In the genomic region with DNA sequence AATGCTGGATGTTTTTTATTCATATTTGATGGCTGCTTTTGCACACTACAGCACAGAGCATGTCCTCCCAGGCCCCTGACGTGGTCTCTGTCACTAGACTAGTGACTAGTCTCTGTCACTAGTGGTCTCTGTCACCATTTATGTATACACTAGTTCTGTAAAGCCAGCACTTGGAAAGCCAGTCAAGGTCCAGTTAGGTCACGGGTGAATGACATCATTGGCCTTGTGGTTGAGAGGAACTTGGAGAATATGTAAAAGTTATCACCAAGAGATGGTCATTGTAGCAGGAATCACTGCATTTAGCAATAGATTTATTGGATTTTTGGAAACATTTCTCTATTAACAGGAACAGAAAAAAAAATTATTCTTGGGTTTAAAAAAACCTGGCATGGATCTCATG, we compare ENCODE assay signal across 28 cellular contexts.
DNase-seq lines count a peak whose midpoint lies in the region; ATAC-seq, FAIRE-seq and TF ChIP-seq lines count a peak whose summit lies in the region.
"Had no signal": no experiment of that assay in that cellular context is flagged by ENCODE, and none has a peak within 500 bp of the region (broad histone marks: within the 10 kb centered on the region; RNA-seq: fewer than 3 reads in every experiment).

No MANE protein-coding gene starts in this region.

- TF ChIP-seq POLR2A in HepG2 (IDR thresholded peaks at IDR 0.05; ENCODE audit: insufficient read depth in 1 of 2, low read depth in 2 of 2, low read length in 2 of 2) (no peak), right lobe of liver (IDR thresholded peaks at IDR 0.05) (no peak), H1 (IDR thresholded peaks at IDR 0.05; ENCODE audit: control extremely low read depth in 1 of 2, low read depth in 2 of 2, low read length in 2 of 2) (no peak)

- peak overlapping the region; percentile 93 for H2BK120ac ChIP-seq in H1 (replicated peaks; ENCODE audit: low read depth, low read length)

- H3K79me2 ChIP-seq in HepG2 (ENCODE audit: insufficient read depth, low read length) (no peaks in the 10 kb centered on the region), H1 (ENCODE audit: control insufficient read depth in 1 of 2, insufficient read depth in 2 of 2, low read length in 2 of 2) (no peaks in the 10 kb centered on the region)

- in situ Hi-C loops in HepG2 (cut with HindIII; ENCODE audit: extremely low pct_ligation_motif_present, low pct_unique_long_range_greater_than_20kb), result no loop called here

- no peak overlapping the region for H4K5ac ChIP-seq in H1 (ENCODE audit: insufficient read length, low read depth, low read length)

- no peak overlapping the region for H3K4me2 ChIP-seq in HepG2 (ENCODE audit: low read depth, low read length)
- no peak overlapping the region for H3K4me2 ChIP-seq in H1 (ENCODE audit: insufficient read depth in 1 of 2, low read depth in 2 of 2, low read length in 2 of 2)
- H3K4me2 ChIP-seq: KMS-11 had no signal

- 0 out of 2 replicates have a peak, but pooled peaks cover 2% of the 10 kb centered on the region for H3K23me2 ChIP-seq in H1 (ENCODE audit: low read depth, low read length)

- H3K4me1 ChIP-seq in HepG2 (ENCODE audit: insufficient read depth, low read length), result peaks cover 6% of the 10 kb centered on the region; the same call in 1 of the 2 replicates
- no peaks in the 10 kb centered on the region for H3K4me1 ChIP-seq in right lobe of liver
- H3K4me1 ChIP-seq in H1 (replicated peaks in 1 of 4; ENCODE audit: control insufficient read depth in 3 of 4, insufficient read depth in 4 of 4, low read length in 3 of 4), result peaks cover 3 to 15% (median 8%) of the 10 kb centered on the region in 4 experiments; a peak in 6 of 7 replicates
- H3K4me1 ChIP-seq in pancreas, result no peaks in the 10 kb centered on the region
- H3K4me1 ChIP-seq in BE2C, result no peaks in the 10 kb centered on the region

- BruUV-seq in HepG2 (replicated peaks; lab: Mats Ljungman, UMichigan), result no TSS peak

- H3K79me1 ChIP-seq in H1 (ENCODE audit: low read depth, low read length), result no peaks in the 10 kb centered on the region

- H2AFZ ChIP-seq in HepG2 (ENCODE audit: low read length) (no peak overlapping the region), H1 (ENCODE audit: low read length) (no peak overlapping the region)

- no peak overlapping the region for H3K27ac ChIP-seq in HepG2 (ENCODE audit: extremely low read length, insufficient read depth, low read length)
- no peak overlapping the region for H3K27ac ChIP-seq in right lobe of liver
- H3K27ac ChIP-seq in H1 (ENCODE audit: low read depth, low read length), result no peak overlapping the region
- peak overlapping the region in 3 of 4 donors; percentile 16 to 39 (median 26) for H3K27ac ChIP-seq in pancreas
- H3K27ac ChIP-seq: 22Rv1, HL-60, KMS-11 had no signal

- H3K9ac ChIP-seq in HepG2 (ENCODE audit: insufficient read depth, low read depth, low read length) (no peak overlapping the region), H1 (replicated peaks in 1 of 4; ENCODE audit: extremely low read depth in 1 of 4, low read depth in 3 of 4, low read length in 3 of 4) (no peak overlapping the region)
- H3K9ac ChIP-seq: KMS-11 had no signal

- no peak overlapping the region for H3K27ac Mint-ChIP-seq in activated T-helper 17 cell treated with anti-CD3 and anti-CD28 coated beads, Interleukin-2, amount 50 U/mL, for 72 hours
- H3K27ac Mint-ChIP-seq: CD8-positive, alpha-beta memory T cell had no signal

- WGBS in HepG2 (ENCODE audit: low lambda C conversion rate), result 19% methylated on average over 2 of the region's 2 CpGs
- WGBS in right lobe of liver (ENCODE audit: insufficient coverage, low coverage, low lambda C conversion rate, missing lambda C conversion rate), result 58% methylated on average over 2 of the region's 2 CpGs
- 91% methylated on average over 2 of the region's 2 CpGs; no CpG with 5 or more reads in 1 of the 2 experiments for WGBS in H1 (ENCODE audit: extremely low coverage in 1 of 2, insufficient coverage in 1 of 2, insufficient read length in 1 of 2, insufficient replicate concordance in 2 of 2, low coverage in 1 of 2, low lambda C conversion rate in 2 of 2, missing lambda C conversion rate in 1 of 2), 2 experiments
- 84 to 89% methylated on average over 2 of the region's 2 CpGs for WGBS in pancreas, 2 donors

- H4K20me1 ChIP-seq in HepG2 (ENCODE audit: insufficient read depth, low read length) (no peaks in the 10 kb centered on the region), H1 (replicated peaks in 1 of 2; ENCODE audit: control insufficient read depth in 1 of 2, insufficient read depth in 2 of 2, low read length in 2 of 2) (no peaks in the 10 kb centered on the region)

- H4K91ac ChIP-seq in H1 (replicated peaks; ENCODE audit: insufficient read length, low read length), result peak overlapping the region; percentile 32

- 0 out of 2 replicates have a peak overlapping the region, but pooled peaks have one; percentile 10 for H2BK12ac ChIP-seq in H1 (ENCODE audit: low read depth, low read length)

- peak overlapping the region; percentile 10; the same call in 1 of the 2 replicates for H2BK20ac ChIP-seq in H1 (ENCODE audit: low read length)

- intact Hi-C loops in HepG2 (cut with micrococcal nuclease; ENCODE audit: unreplicated experiment), result no loop called here
- intact Hi-C loops in right lobe of liver (cut with DNase I), result no loop called here
- intact Hi-C loops in pancreas (cut with DNase I), result no loop called here
- intact Hi-C loops in cardiac septum (cut with DNase I), result no loop called here

- TF ChIP-seq CTCF in HepG2 (CRISPR knock-in tag; IDR thresholded peaks at IDR 0.05) (no peak), right lobe of liver (IDR thresholded peaks at IDR 0.05) (no peak), H1 (IDR thresholded peaks at IDR 0.05; ENCODE audit: control extremely low read depth in 1 of 3, insufficient read depth in 1 of 3, low read depth in 1 of 3, low read length in 3 of 3) (no peak), pancreas (IDR thresholded peaks at IDR 0.05) (no peak), BE2C (IDR thresholded peaks at IDR 0.05; ENCODE audit: low read depth, low read length) (no peak)

- no peak for TF ChIP-seq RAD21 in HepG2 (CRISPR knock-in tag; IDR thresholded peaks at IDR 0.05)
- TF ChIP-seq RAD21 in H1 (IDR thresholded peaks at IDR 0.05 in 1 of 2, conservative IDR thresholded peaks at IDR 0.05 in 1 of 2; ENCODE audit: low read depth in 2 of 2, low read length in 2 of 2), result no peak

- FAIRE-seq in HepG2 (lab: Jason Lieb, UNC) (no peak), H1 (lab: Jason Lieb, UNC) (no peak), pancreas (lab: Jason Lieb, UNC) (no peak)
- FAIRE-seq: D721Med had no signal

- no peak overlapping the region for H3K14ac ChIP-seq in H1 (ENCODE audit: insufficient read length)

- H3K4me1 Mint-ChIP-seq in activated T-helper 17 cell treated with anti-CD3 and anti-CD28 coated beads, Interleukin-2, amount 50 U/mL, for 72 hours, result peaks cover 13% of the 10 kb centered on the region

- no peak overlapping the region for H3K4ac ChIP-seq in H1 (replicated peaks; ENCODE audit: insufficient read length, low read depth, low read length)

- H3K27me3 ChIP-seq in HepG2 (ENCODE audit: control insufficient read depth in 1 of 2, insufficient read depth in 2 of 2, low read length in 2 of 2) (peaks cover 4 to 8% of the 10 kb centered on the region in 2 experiments; a peak in 1 of 5 replicates), right lobe of liver (no peaks in the 10 kb centered on the region), H1 (replicated peaks in 1 of 4; ENCODE audit: control insufficient read depth in 3 of 4, extremely low read depth in 1 of 4, insufficient read depth in 3 of 4, low read length in 3 of 4) (no peaks in the 10 kb centered on the region), pancreas (no peaks in the 10 kb centered on the region), BE2C (no peaks in the 10 kb centered on the region)

- no peaks in the 10 kb centered on the region for H3K27me3 Mint-ChIP-seq in activated T-helper 17 cell treated with anti-CD3 and anti-CD28 coated beads, Interleukin-2, amount 50 U/mL, for 72 hours

- no peak overlapping the region for H3K23ac ChIP-seq in H1 (ENCODE audit: insufficient read length)

- no peak overlapping the region for H4K8ac ChIP-seq in H1 (ENCODE audit: extremely low read depth, insufficient read depth, low read length)

- no peak overlapping the region for H2BK15ac ChIP-seq in H1 (ENCODE audit: low read length)

- no peak overlapping the region for H3K4me3 Mint-ChIP-seq in activated T-helper 17 cell treated with anti-CD3 and anti-CD28 coated beads, Interleukin-2, amount 50 U/mL, for 72 hours
- H3K4me3 Mint-ChIP-seq: CD8-positive, alpha-beta memory T cell had no signal

- no peak overlapping the region for H3K56ac ChIP-seq in H1 (replicated peaks; ENCODE audit: insufficient read length, low read depth, low read length)

- CTCF ChIA-PET in HepG2 (lab: Yijun Ruan, JAX; ENCODE audit: low intra/inter-chr PET ratio, low total read pairs) (no interaction called here), H1 (lab: Charles Lee; ENCODE audit: partially characterized antibody) (no interaction called here)

- no peaks in the 10 kb centered on the region for H3K36me3 Mint-ChIP-seq in activated T-helper 17 cell treated with anti-CD3 and anti-CD28 coated beads, Interleukin-2, amount 50 U/mL, for 72 hours (ENCODE audit: low read depth)

- H3K9me3 Mint-ChIP-seq in activated T-helper 17 cell treated with anti-CD3 and anti-CD28 coated beads, Interleukin-2, amount 50 U/mL, for 72 hours, result no peaks in the 10 kb centered on the region
- H3K9me3 Mint-ChIP-seq: CD8-positive, alpha-beta memory T cell had no signal

- H3K9me3 ChIP-seq in HepG2 (ENCODE audit: low read length) (no peaks in the 10 kb centered on the region), right lobe of liver (no peaks in the 10 kb centered on the region), H1 (ENCODE audit: insufficient read depth in 2 of 2, low read depth in 1 of 2, low read length in 1 of 2) (no peaks in the 10 kb centered on the region; a peak in 1 of 4 replicates), pancreas (no peaks in the 10 kb centered on the region), BE2C (no peaks in the 10 kb centered on the region)
- H3K9me3 ChIP-seq: HAP-1 had no signal

- H3K18ac ChIP-seq in H1 (ENCODE audit: extremely low read depth, low read length), result peak overlapping the region; percentile 84; the same call in 1 of the 2 replicates

- TF ChIP-seq EP300 in HepG2 (IDR thresholded peaks at IDR 0.05; ENCODE audit: low read depth in 2 of 2, low read length in 2 of 2) (no peak), HepG2 (CRISPR knock-in tag; IDR thresholded peaks at IDR 0.05; ENCODE audit: borderline replicate concordance) (no peak), H1 (IDR thresholded peaks at IDR 0.05; ENCODE audit: borderline replicate concordance in 1 of 2, low read depth in 2 of 2, low read length in 2 of 2) (no peak)

- 0 out of 2 replicates have a peak overlapping the region, but pooled peaks have one; percentile 4 for H2AK5ac ChIP-seq in H1 (ENCODE audit: low read depth, low read length)

- H3K36me3 ChIP-seq in HepG2 (replicated peaks in 1 of 2; ENCODE audit: control insufficient read depth in 1 of 2, insufficient read depth in 2 of 2, low read length in 2 of 2) (no peaks in the 10 kb centered on the region), right lobe of liver (no peaks in the 10 kb centered on the region), H1 (ENCODE audit: control insufficient read depth in 2 of 4, insufficient read depth in 4 of 4, low read length in 3 of 4) (no peaks in the 10 kb centered on the region), pancreas (no peaks in the 10 kb centered on the region), BE2C (no peaks in the 10 kb centered on the region)
- H3K36me3 ChIP-seq: HAP-1 had no signal

- no peak for ATAC-seq in HepG2
- ATAC-seq in right lobe of liver, result no peak
- ATAC-seq in pancreas, result no peak
- ATAC-seq in activated T-helper 17 cell treated with anti-CD3 and anti-CD28 coated beads, Interleukin-2, amount 50 U/mL, for 72 hours (replicated peaks), result no peak
- ATAC-seq: Panc1, SK-N-SH treated with all-trans-retinoic acid at 6 μM for 48 hours had no signal

- DNase-seq in HepG2 (ENCODE audit: low spot score) (no peak), right lobe of liver (no peak), H1 (ENCODE audit: low read depth in 1 of 2, low spot score in 2 of 2) (no peak), pancreas (no peak), cardiac septum (ENCODE audit: low spot score) (no peak), superior temporal gyrus (ENCODE audit: extremely low spot score) (no peak), BE2C (no peak)
- DNase-seq: ACHN; C1 segment of cervical spinal cord; CD8-positive, alpha-beta memory T cell; DMS53; EL; GF-D8; IMR-90; NCI-H1694; NCI-H2081; NCI-H2171; NCI-H345; NCI-H524; NCI-H82 had no signal

- peak overlapping the region; percentile 12; the same call in 1 of the 2 replicates for H2BK5ac ChIP-seq in H1 (ENCODE audit: low read depth, low read length)

- H3K4me3 ChIP-seq in HepG2 (replicated peaks in 1 of 3; ENCODE audit: insufficient read depth in 1 of 3, low read depth in 2 of 3, low read length in 3 of 3) (no peak overlapping the region), right lobe of liver (no peak overlapping the region), H1 (ENCODE audit: extremely low read depth in 1 of 4, insufficient read depth in 2 of 4, low read depth in 3 of 4, low read length in 4 of 4) (no peak overlapping the region), pancreas (no peak overlapping the region), BE2C (ENCODE audit: low read depth, low read length) (no peak overlapping the region)
- H3K4me3 ChIP-seq: HAP-1 had no signal

- POLR2A ChIA-PET in HepG2 (lab: Yijun Ruan, JAX), result no interaction called here
- POLR2A ChIA-PET in H1 (lab: Charles Lee; ENCODE audit: partially characterized antibody), result no interaction called here

Comparison
In these comparisons a context has a peak if more than half of its experiments do, and no peak if none do; other contexts are left out.
1. H3K27ac ChIP-seq: peak in pancreas (3 of 4); none in HepG2 (single experiment), right lobe of liver (0 of 3) and H1 (single experiment).